8 cellular contexts compared by ENCODE assay signal in the genomic region with DNA sequence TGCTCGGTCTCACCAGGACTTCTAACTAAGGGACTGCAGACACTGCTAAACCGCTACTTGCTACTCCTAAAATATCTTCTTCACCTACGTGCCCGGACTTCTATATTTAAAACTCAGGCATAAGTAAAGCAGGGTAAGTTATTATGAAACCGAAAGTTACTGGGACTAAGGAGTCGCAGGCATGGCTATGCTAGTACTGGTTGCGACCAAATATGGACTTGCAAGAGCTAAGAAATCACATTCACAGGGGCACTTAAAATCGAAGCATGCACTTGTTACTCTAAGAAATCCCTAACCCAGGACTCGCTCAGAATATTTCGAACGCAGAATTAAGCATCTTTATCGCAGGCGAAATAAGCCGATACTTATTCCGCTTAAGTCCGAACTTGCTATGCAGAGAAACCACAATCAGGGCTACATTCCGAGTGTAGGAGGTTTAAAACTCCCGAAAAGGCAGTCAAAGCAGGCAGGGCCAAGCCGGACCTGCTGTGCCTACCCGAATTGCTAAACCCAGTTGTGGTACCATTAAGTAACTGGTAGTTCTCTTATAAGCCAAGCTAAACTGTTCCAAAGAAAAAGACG. TPM values are rescaled to one million over a fixed set of nuclear protein-coding genes. Genes with fewer than 3 reads are reported as not detected.
DNase-seq lines count a peak whose midpoint lies in the region; ATAC-seq and TF ChIP-seq lines count a peak whose summit lies in the region.

No MANE protein-coding gene starts in this region.

- peaks cover 20% of the 10 kb centered on the region for H3K36me3 Mint-ChIP-seq in CD8-positive, alpha-beta T cell
- no peaks in the 10 kb centered on the region for H3K36me3 Mint-ChIP-seq in T-helper 17 cell (ENCODE audit: low read depth)

- H3K27me3 ChIP-seq in CD8-positive, alpha-beta T cell (ENCODE audit: insufficient read depth, low read length) = no peaks in the 10 kb centered on the region
- H3K27me3 ChIP-seq in HAP-1 (ENCODE audit: low read depth) = no peaks in the 10 kb centered on the region

- ATAC-seq in CD8-positive, alpha-beta T cell = peak; percentile 22
- peak; percentile 15 for ATAC-seq in T-helper 17 cell
- no peak for ATAC-seq in HG03457 (IDR thresholded peaks at IDR 0.05; ENCODE audit: unreplicated experiment)
- no peak for ATAC-seq in HG03108 (IDR thresholded peaks at IDR 0.05; ENCODE audit: unreplicated experiment)

- peak in 5 of 7 experiments; percentile 23 to 64 (median 41) for DNase-seq in CD8-positive, alpha-beta T cell
- DNase-seq in HAP-1 (ENCODE audit: low spot score in 2 of 2) = peak; percentile 28 to 60
- no peak for DNase-seq in T-helper 17 cell
- DNase-seq in epithelial cell of esophagus (ENCODE audit: low read depth) = peak; percentile 65
- peak; percentile 87 for DNase-seq in renal cortical epithelial cell (ENCODE audit: low read depth)
- DNase-seq in Ammon's horn (ENCODE audit: low spot score) = no peak

- H3K4me1 Mint-ChIP-seq in CD8-positive, alpha-beta T cell (ENCODE audit: low read depth) = peaks cover 53% of the 10 kb centered on the region
- peaks cover 37% of the 10 kb centered on the region for H3K4me1 Mint-ChIP-seq in T-helper 17 cell

- H3K27ac Mint-ChIP-seq in CD8-positive, alpha-beta T cell = peak overlapping the region; percentile 91
- H3K27ac Mint-ChIP-seq in T-helper 17 cell = peak overlapping the region; percentile 99

- CTCF ChIA-PET in CD8-positive, alpha-beta T cell (lab: Charles Lee) = interaction anchor here (1.0 to 4.8 kb wide), 12 partner anchors 18 to 128 kb away, joined by 3 to 84 read pairs (median 8); no protein-coding TSS in a partner anchor

- H3K9me3 ChIP-seq in CD8-positive, alpha-beta T cell (ENCODE audit: low read length) = no peaks in the 10 kb centered on the region
- H3K9me3 ChIP-seq in HAP-1 = no peaks in the 10 kb centered on the region
- no peaks in the 10 kb centered on the region for H3K9me3 ChIP-seq in T-helper 17 cell (ENCODE audit: control insufficient read depth, low read length, poor library complexity, severe bottlenecking)

- peak overlapping the region; percentile 63 for H3K4me3 ChIP-seq in CD8-positive, alpha-beta T cell (ENCODE audit: low read depth, low read length)
- peak overlapping the region; percentile 42 for H3K4me3 ChIP-seq in HAP-1
- H3K4me3 ChIP-seq in epithelial cell of esophagus (ENCODE audit: low read length) = peak overlapping the region; percentile 43

- POLR2A ChIA-PET in CD8-positive, alpha-beta T cell (lab: Charles Lee) = interaction anchor here (0.7 to 12.1 kb wide), 13 partner anchors 9 to 446 kb away, joined by 4 to 583 read pairs (median 17); partner anchors contain the start of genes HMGCS1, TMEM267 and ZNF131

- intact Hi-C loops in CD8-positive, alpha-beta T cell (cut with DNase I, micrococcal nuclease) = loop anchor here (1.0 to 10.0 kb wide), 4 partner anchors 17 to 1133 kb away; partner anchors contain the start of gene RIMOC1 (in 1 of the 2)

- no peak for TF ChIP-seq CTCF in CD8-positive, alpha-beta T cell (IDR thresholded peaks at IDR 0.05)
- no peak for TF ChIP-seq CTCF in epithelial cell of esophagus (IDR thresholded peaks at IDR 0.05; ENCODE audit: insufficient read depth, low read depth, low read length, missing control alignments)

- H3K9me3 Mint-ChIP-seq in CD8-positive, alpha-beta T cell = no peaks in the 10 kb centered on the region

- no peaks in the 10 kb centered on the region for H3K36me3 ChIP-seq in CD8-positive, alpha-beta T cell (ENCODE audit: insufficient read depth, low read length)
- no peaks in the 10 kb centered on the region for H3K36me3 ChIP-seq in HAP-1 (replicated peaks)

- H3K4me3 Mint-ChIP-seq in CD8-positive, alpha-beta T cell = peak overlapping the region; percentile 93
- peak overlapping the region; percentile 90 for H3K4me3 Mint-ChIP-seq in T-helper 17 cell

- peaks cover 33% of the 10 kb centered on the region for H3K4me1 ChIP-seq in CD8-positive, alpha-beta T cell (ENCODE audit: insufficient read depth, low read length)
- H3K4me1 ChIP-seq in HAP-1 = peaks cover 11% of the 10 kb centered on the region

- in situ Hi-C loops in HAP-1 (cut with MboI; ENCODE audit: low sequenced_read_pairs) = no loop called here

- H3K27me3 Mint-ChIP-seq in CD8-positive, alpha-beta T cell (ENCODE audit: low read depth) = no peaks in the 10 kb centered on the region
- no peaks in the 10 kb centered on the region for H3K27me3 Mint-ChIP-seq in T-helper 17 cell

- H3K27ac ChIP-seq in CD8-positive, alpha-beta T cell (ENCODE audit: low read depth, low read length) = peak overlapping the region; percentile 58

RNA-seq across cellular contexts. Expression of gene ANXA2R, which starts 2.1 kb away (rescaled TPM):
- total RNA-seq in CD8-positive, alpha-beta T cell = 10 to 100 TPM; 38.2 to 39.5 TPM
- total RNA-seq in T-helper 17 cell (10 to 100 TPM; 33.0 to 44.0 TPM), renal cortical epithelial cell (0.52 and 3.0 TPM in 2 replicates)

Comparison
In these comparisons a context has a peak if more than half of its experiments do, and no peak if none do; other contexts are left out.
1. ATAC-seq: peak in CD8-positive, alpha-beta T cell (single experiment) and T-helper 17 cell (single experiment); none in HG03457 (single experiment) and HG03108 (single experiment).
2. DNase-seq: peak in CD8-positive, alpha-beta T cell (5 of 7), HAP-1 (2 of 2), epithelial cell of esophagus (single experiment) and renal cortical epithelial cell (single experiment); none in T-helper 17 cell (0 of 3) and Ammon's horn (single experiment).
3. Peak in every context shown above with its lines, with median percentiles within 50 percentile points of each other: H3K4me3 ChIP-seq.